Comparison of ENCODE assay signal across 4 cellular contexts in the genomic region with DNA sequence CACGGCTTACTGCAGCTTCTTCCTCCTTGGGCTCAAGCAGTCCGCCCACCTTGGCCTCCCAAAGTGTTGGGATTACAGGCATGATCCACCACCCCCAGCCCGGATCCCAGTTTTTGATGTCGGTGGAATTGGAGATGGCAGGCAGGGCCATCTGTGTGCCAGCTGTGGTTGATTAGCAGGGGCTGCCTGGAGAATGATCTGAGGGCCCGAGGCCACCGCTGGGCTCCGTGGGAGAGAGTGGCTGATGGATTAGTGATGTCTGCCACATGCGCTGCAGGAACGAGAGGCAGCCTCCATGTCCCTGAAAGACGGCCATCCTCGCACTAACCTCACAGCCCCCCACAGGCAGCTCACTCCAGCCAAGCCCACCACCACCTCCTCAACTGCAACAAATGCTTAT.
TF ChIP-seq lines count a peak whose summit lies in the region.

No MANE protein-coding gene starts in this region.

TF ChIP-seq in SK-N-SH treated with all-trans-retinoic acid at 6 μM for 48 hours, 23 proteins besides CTCF, POLR2A, EP300 and RAD21:
- no peak for TF ChIP-seq CSDC2 (CRISPR knock-in tag; IDR thresholded peaks at IDR 0.05)
- TF ChIP-seq TCF4 (CRISPR knock-in tag; IDR thresholded peaks at IDR 0.05; ENCODE audit: borderline replicate concordance) = peak; percentile 92
- TF ChIP-seq, protein P1, sequence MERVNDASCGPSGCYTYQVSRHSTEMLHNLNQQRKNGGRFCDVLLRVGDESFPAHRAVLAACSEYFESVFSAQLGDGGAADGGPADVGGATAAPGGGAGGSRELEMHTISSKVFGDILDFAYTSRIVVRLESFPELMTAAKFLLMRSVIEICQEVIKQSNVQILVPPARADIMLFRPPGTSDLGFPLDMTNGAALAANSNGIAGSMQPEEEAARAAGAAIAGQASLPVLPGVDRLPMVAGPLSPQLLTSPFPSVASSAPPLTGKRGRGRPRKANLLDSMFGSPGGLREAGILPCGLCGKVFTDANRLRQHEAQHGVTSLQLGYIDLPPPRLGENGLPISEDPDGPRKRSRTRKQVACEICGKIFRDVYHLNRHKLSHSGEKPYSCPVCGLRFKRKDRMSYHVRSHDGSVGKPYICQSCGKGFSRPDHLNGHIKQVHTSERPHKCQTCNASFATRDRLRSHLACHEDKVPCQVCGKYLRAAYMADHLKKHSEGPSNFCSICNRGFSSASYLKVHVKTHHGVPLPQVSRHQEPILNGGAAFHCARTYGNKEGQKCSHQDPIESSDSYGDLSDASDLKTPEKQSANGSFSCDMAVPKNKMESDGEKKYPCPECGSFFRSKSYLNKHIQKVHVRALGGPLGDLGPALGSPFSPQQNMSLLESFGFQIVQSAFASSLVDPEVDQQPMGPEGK (CRISPR knock-in tag; IDR thresholded peaks at IDR 0.05; ENCODE audit: borderline replicate concordance) = no peak
- TF ChIP-seq ZC3H10 (CRISPR knock-in tag; IDR thresholded peaks at IDR 0.05) = no peak
- TF ChIP-seq, protein P2, sequence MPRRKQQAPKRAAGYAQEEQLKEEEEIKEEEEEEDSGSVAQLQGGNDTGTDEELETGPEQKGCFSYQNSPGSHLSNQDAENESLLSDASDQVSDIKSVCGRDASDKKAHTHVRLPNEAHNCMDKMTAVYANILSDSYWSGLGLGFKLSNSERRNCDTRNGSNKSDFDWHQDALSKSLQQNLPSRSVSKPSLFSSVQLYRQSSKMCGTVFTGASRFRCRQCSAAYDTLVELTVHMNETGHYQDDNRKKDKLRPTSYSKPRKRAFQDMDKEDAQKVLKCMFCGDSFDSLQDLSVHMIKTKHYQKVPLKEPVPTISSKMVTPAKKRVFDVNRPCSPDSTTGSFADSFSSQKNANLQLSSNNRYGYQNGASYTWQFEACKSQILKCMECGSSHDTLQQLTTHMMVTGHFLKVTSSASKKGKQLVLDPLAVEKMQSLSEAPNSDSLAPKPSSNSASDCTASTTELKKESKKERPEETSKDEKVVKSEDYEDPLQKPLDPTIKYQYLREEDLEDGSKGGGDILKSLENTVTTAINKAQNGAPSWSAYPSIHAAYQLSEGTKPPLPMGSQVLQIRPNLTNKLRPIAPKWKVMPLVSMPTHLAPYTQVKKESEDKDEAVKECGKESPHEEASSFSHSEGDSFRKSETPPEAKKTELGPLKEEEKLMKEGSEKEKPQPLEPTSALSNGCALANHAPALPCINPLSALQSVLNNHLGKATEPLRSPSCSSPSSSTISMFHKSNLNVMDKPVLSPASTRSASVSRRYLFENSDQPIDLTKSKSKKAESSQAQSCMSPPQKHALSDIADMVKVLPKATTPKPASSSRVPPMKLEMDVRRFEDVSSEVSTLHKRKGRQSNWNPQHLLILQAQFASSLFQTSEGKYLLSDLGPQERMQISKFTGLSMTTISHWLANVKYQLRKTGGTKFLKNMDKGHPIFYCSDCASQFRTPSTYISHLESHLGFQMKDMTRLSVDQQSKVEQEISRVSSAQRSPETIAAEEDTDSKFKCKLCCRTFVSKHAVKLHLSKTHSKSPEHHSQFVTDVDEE (CRISPR knock-in tag; IDR thresholded peaks at IDR 0.05) = 0 out of 2 replicates have a peak, but pooled peaks have one; percentile 37
- no peak for TF ChIP-seq ZFP30 (CRISPR knock-in tag; IDR thresholded peaks at IDR 0.05)
TF ChIP-seq in SK-N-SH treated with all-trans-retinoic acid at 6 μM for 48 hours: peak in this region for 2.

TF ChIP-seq in neural cell, 6 proteins besides CTCF, POLR2A, EP300 and RAD21:
- TF ChIP-seq SMC3 (conservative IDR thresholded peaks at IDR 0.05; ENCODE audit: poor library complexity) (no peak), MXI1 (conservative IDR thresholded peaks at IDR 0.05; ENCODE audit: poor library complexity, severe bottlenecking) (no peak), EZH2 (IDR thresholded peaks at IDR 0.05; ENCODE audit: borderline replicate concordance, insufficient read depth, low read length, poor library complexity, severe bottlenecking) (no peak), TAF1 (IDR thresholded peaks at IDR 0.05; ENCODE audit: low read depth) (no peak), REST (IDR thresholded peaks at IDR 0.05; ENCODE audit: borderline replicate concordance) (no peak), POLR2AphosphoS5 (IDR thresholded peaks at IDR 0.05) (no peak)

TF ChIP-seq in WTC11, 78 proteins besides CTCF, POLR2A, EP300 and RAD21 (continues in another document):
- TF ChIP-seq HMGA2 (CRISPR knock-in tag; IDR thresholded peaks at IDR 0.05) (no peak), SMAD4 (CRISPR knock-in tag; IDR thresholded peaks at IDR 0.05) (no peak), RELA (CRISPR knock-in tag; IDR thresholded peaks at IDR 0.05; ENCODE audit: borderline replicate concordance) (no peak), FOXJ3 (CRISPR knock-in tag; IDR thresholded peaks at IDR 0.05; ENCODE audit: borderline replicate concordance) (no peak), ZNF532 (CRISPR knock-in tag; IDR thresholded peaks at IDR 0.05; ENCODE audit: borderline replicate concordance) (no peak), TEAD1 (CRISPR knock-in tag; IDR thresholded peaks at IDR 0.05) (no peak), CREM (CRISPR knock-in tag; IDR thresholded peaks at IDR 0.05) (no peak)
- TF ChIP-seq, protein P3, sequence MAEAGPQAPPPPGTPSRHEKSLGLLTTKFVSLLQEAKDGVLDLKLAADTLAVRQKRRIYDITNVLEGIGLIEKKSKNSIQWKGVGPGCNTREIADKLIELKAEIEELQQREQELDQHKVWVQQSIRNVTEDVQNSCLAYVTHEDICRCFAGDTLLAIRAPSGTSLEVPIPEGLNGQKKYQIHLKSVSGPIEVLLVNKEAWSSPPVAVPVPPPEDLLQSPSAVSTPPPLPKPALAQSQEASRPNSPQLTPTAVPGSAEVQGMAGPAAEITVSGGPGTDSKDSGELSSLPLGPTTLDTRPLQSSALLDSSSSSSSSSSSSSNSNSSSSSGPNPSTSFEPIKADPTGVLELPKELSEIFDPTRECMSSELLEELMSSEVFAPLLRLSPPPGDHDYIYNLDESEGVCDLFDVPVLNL (CRISPR knock-in tag; IDR thresholded peaks at IDR 0.05; ENCODE audit: borderline replicate concordance, low read depth) = no peak
- TF ChIP-seq, protein P4, sequence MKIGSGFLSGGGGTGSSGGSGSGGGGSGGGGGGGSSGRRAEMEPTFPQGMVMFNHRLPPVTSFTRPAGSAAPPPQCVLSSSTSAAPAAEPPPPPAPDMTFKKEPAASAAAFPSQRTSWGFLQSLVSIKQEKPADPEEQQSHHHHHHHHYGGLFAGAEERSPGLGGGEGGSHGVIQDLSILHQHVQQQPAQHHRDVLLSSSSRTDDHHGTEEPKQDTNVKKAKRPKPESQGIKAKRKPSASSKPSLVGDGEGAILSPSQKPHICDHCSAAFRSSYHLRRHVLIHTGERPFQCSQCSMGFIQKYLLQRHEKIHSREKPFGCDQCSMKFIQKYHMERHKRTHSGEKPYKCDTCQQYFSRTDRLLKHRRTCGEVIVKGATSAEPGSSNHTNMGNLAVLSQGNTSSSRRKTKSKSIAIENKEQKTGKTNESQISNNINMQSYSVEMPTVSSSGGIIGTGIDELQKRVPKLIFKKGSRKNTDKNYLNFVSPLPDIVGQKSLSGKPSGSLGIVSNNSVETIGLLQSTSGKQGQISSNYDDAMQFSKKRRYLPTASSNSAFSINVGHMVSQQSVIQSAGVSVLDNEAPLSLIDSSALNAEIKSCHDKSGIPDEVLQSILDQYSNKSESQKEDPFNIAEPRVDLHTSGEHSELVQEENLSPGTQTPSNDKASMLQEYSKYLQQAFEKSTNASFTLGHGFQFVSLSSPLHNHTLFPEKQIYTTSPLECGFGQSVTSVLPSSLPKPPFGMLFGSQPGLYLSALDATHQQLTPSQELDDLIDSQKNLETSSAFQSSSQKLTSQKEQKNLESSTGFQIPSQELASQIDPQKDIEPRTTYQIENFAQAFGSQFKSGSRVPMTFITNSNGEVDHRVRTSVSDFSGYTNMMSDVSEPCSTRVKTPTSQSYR (CRISPR knock-in tag; IDR thresholded peaks at IDR 0.05) = no peak

TF ChIP-seq in HepG2, 621 proteins besides CTCF, POLR2A, EP300 and RAD21:
- TF ChIP-seq ATF5 (CRISPR knock-in tag; IDR thresholded peaks at IDR 0.05; ENCODE audit: low read depth) (no peak), ARNTL (CRISPR knock-in tag; IDR thresholded peaks at IDR 0.05) (no peak), ZNF569 (CRISPR knock-in tag; IDR thresholded peaks at IDR 0.05; ENCODE audit: borderline replicate concordance) (no peak), ZNF7 (CRISPR knock-in tag; IDR thresholded peaks at IDR 0.05) (no peak), GATA4 (IDR thresholded peaks at IDR 0.05; ENCODE audit: borderline replicate concordance, low read depth) (no peak), ZNF557 (CRISPR knock-in tag; IDR thresholded peaks at IDR 0.05) (no peak), TAF1 (CRISPR knock-in tag; IDR thresholded peaks at IDR 0.05) (no peak), PAXIP1 (CRISPR knock-in tag; conservative IDR thresholded peaks at IDR 0.05) (no peak), ZNF724P (CRISPR knock-in tag; IDR thresholded peaks at IDR 0.05; ENCODE audit: borderline replicate concordance) (no peak), HOXA5 (CRISPR knock-in tag; IDR thresholded peaks at IDR 0.05) (no peak)
- TF ChIP-seq, protein P5, sequence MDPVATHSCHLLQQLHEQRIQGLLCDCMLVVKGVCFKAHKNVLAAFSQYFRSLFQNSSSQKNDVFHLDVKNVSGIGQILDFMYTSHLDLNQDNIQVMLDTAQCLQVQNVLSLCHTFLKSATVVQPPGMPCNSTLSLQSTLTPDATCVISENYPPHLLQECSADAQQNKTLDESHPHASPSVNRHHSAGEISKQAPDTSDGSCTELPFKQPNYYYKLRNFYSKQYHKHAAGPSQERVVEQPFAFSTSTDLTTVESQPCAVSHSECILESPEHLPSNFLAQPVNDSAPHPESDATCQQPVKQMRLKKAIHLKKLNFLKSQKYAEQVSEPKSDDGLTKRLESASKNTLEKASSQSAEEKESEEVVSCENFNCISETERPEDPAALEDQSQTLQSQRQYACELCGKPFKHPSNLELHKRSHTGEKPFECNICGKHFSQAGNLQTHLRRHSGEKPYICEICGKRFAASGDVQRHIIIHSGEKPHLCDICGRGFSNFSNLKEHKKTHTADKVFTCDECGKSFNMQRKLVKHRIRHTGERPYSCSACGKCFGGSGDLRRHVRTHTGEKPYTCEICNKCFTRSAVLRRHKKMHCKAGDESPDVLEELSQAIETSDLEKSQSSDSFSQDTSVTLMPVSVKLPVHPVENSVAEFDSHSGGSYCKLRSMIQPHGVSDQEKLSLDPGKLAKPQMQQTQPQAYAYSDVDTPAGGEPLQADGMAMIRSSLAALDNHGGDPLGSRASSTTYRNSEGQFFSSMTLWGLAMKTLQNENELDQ (CRISPR knock-in tag; IDR thresholded peaks at IDR 0.05; ENCODE audit: borderline replicate concordance) = no peak
TF ChIP-seq in HepG2: peak in this region for 0.
